14 cellular contexts compared by ENCODE assay signal in genomic region chr1:185864331-185864730, GRCh38.
"Had no signal": no experiment of that assay in that cellular context is flagged by ENCODE, and none has a peak within 500 bp of the region (broad histone marks: within the 10 kb centered on the region; RNA-seq: fewer than 3 reads in every experiment).

No MANE protein-coding gene starts in this region.

- H3K27me3 ChIP-seq: right atrium auricular region had no signal

- FAIRE-seq: urothelium cell line had no signal

- ATAC-seq: activated T-cell treated with anti-CD3 and anti-CD28 coated beads, Interleukin-2, amount 50 U/mL, for 4 hours; effector memory CD8-positive, alpha-beta T cell; stimulated activated naive CD8-positive, alpha-beta T cell treated with anti-CD3 and anti-CD28 coated beads, Interleukin-15, amount 100 ng/mL, for 72 hours had no signal

- DNase-seq: activated CD4-positive, alpha-beta memory T cell treated with anti-CD3 and anti-CD28 coated beads, Interleukin-2, amount 10 ng/mL, durations not matched to agents 7 days and 5 days; activated CD4-positive, alpha-beta T cell treated with anti-CD3 and anti-CD28 coated beads for 4 hours; activated effector memory CD4-positive, alpha-beta T cell treated with Interleukin-2 at 50 U/mL for 16 hours; activated naive CD4-positive, alpha-beta T cell treated with anti-CD3 and anti-CD28 coated beads, Interleukin-2, amount 50 U/mL, for 16 hours; activated T-cell treated with anti-CD3 and anti-CD28 coated beads, Interleukin-2, amount 50 U/mL, for 4 hours; effector memory CD8-positive, alpha-beta T cell; erythroblast; hippocampal formation; mesendoderm; nucleus accumbens; stimulated activated naive CD8-positive, alpha-beta T cell treated with anti-CD3 and anti-CD28 coated beads, Interleukin-15, amount 100 ng/mL, for 72 hours had no signal

- H3K27ac ChIP-seq: right atrium auricular region, skin epidermis had no signal

- H3K4me3 ChIP-seq: right atrium auricular region, skin epidermis had no signal

- H3K36me3 ChIP-seq: right atrium auricular region had no signal

- H3K9me3 ChIP-seq: right atrium auricular region had no signal
